8 cellular contexts compared by ENCODE assay signal in genomic region chr14:70358631-70359030, GRCh38. TPM values are rescaled to one million over a fixed set of nuclear protein-coding genes. Genes with fewer than 3 reads are reported as not detected.
DNase-seq lines count a peak whose midpoint lies in the region; ATAC-seq, FAIRE-seq and TF ChIP-seq lines count a peak whose summit lies in the region.

No MANE protein-coding gene starts in this region.

- no peak for TF ChIP-seq EP300 in HepG2 (IDR thresholded peaks at IDR 0.05; ENCODE audit: low read depth in 2 of 2, low read length in 2 of 2)
- TF ChIP-seq EP300 in HepG2 (CRISPR knock-in tag; IDR thresholded peaks at IDR 0.05; ENCODE audit: borderline replicate concordance), result no peak
- no peak for TF ChIP-seq EP300 in upper lobe of left lung (IDR thresholded peaks at IDR 0.05)

- H3K4me3 ChIP-seq in ascending aorta (peak overlapping the region; percentile 74 to 75), HepG2 (replicated peaks in 1 of 3; ENCODE audit: insufficient read depth in 1 of 3, low read depth in 2 of 3, low read length in 3 of 3) (peak overlapping the region; percentile 74 to 93 (median 89)), upper lobe of left lung (peak overlapping the region; percentile 57 to 82 (median 71))

- ATAC-seq in HepG2, result peak; percentile 16; the same call in 1 of the 3 replicates
- no peak for ATAC-seq in upper lobe of left lung (ENCODE audit: low FRiP score in 2 of 2)
- ATAC-seq in HG03460 (IDR thresholded peaks at IDR 0.05; ENCODE audit: unreplicated experiment), result no peak
- no peak for ATAC-seq in HG03442 (IDR thresholded peaks at IDR 0.05; ENCODE audit: unreplicated experiment)

- peaks cover 9% of the 10 kb centered on the region for H3K27me3 Mint-ChIP-seq in activated naive CD4-positive, alpha-beta T cell treated with anti-CD3 and anti-CD28 coated beads, Interleukin-2, amount 10 ng/mL, durations not matched to agents 7 days and 5 days

- DNase-seq in activated naive CD4-positive, alpha-beta T cell treated with anti-CD3 and anti-CD28 coated beads, Interleukin-2, amount 10 ng/mL, durations not matched to agents 7 days and 5 days, result no peak
- no peak for DNase-seq in activated naive CD4-positive, alpha-beta T cell (lab: John Stamatoyannopoulos, UW)
- DNase-seq in ascending aorta (ENCODE audit: low spot score in 2 of 2) (no peak), HepG2 (ENCODE audit: low spot score) (no peak), upper lobe of left lung (no peak), NCI-H2029 (lab: John Stamatoyannopoulos, UW) (no peak)

- H3K4me2 ChIP-seq in HepG2 (ENCODE audit: low read depth, low read length), result peak overlapping the region; percentile 77

- peaks cover 11% of the 10 kb centered on the region for H3K9me3 Mint-ChIP-seq in activated naive CD4-positive, alpha-beta T cell treated with anti-CD3 and anti-CD28 coated beads, Interleukin-2, amount 10 ng/mL, durations not matched to agents 7 days and 5 days

- peaks cover 33% of the 10 kb centered on the region for H3K4me1 Mint-ChIP-seq in activated naive CD4-positive, alpha-beta T cell treated with anti-CD3 and anti-CD28 coated beads, Interleukin-2, amount 10 ng/mL, durations not matched to agents 7 days and 5 days

- H3K27ac ChIP-seq in ascending aorta (peak overlapping the region; percentile 77 to 86), HepG2 (ENCODE audit: extremely low read length, insufficient read depth, low read length) (peak overlapping the region; percentile 85), upper lobe of left lung (peak overlapping the region in 3 of 4 donors; percentile 75 to 87 (median 80))

- peak overlapping the region; percentile 87 for H3K9ac ChIP-seq in HepG2 (ENCODE audit: insufficient read depth, low read depth, low read length)

- POLR2A ChIA-PET in HepG2 (lab: Yijun Ruan, JAX), result interaction anchor here (0.8 to 2.0 kb wide), 4 partner anchors 9 to 1208 kb away, joined by 3 to 9 read pairs (median 4); partner anchors contain the start of gene EXD2

- 17% methylated on average over 5 of the region's 5 CpGs for WGBS in HepG2 (ENCODE audit: low lambda C conversion rate)
- 30 to 31% methylated on average over 5 of the region's 5 CpGs for WGBS in upper lobe of left lung, 2 donors

- no peak overlapping the region for H2AFZ ChIP-seq in HepG2 (ENCODE audit: low read length)

- 0 out of 2 replicates have a peak, but pooled peaks cover 2% of the 10 kb centered on the region for H4K20me1 ChIP-seq in HepG2 (ENCODE audit: insufficient read depth, low read length)

- H3K27ac Mint-ChIP-seq in activated naive CD4-positive, alpha-beta T cell treated with anti-CD3 and anti-CD28 coated beads, Interleukin-2, amount 10 ng/mL, durations not matched to agents 7 days and 5 days, result peak overlapping the region; percentile 88

- H3K9me3 ChIP-seq in ascending aorta (no peaks in the 10 kb centered on the region), HepG2 (ENCODE audit: low read length) (no peaks in the 10 kb centered on the region), upper lobe of left lung (no peaks in the 10 kb centered on the region)

- FAIRE-seq in HepG2 (lab: Jason Lieb, UNC), result no peak

- TF ChIP-seq RAD21 in HepG2 (CRISPR knock-in tag; IDR thresholded peaks at IDR 0.05), result no peak

- H3K4me3 Mint-ChIP-seq in activated naive CD4-positive, alpha-beta T cell treated with anti-CD3 and anti-CD28 coated beads, Interleukin-2, amount 10 ng/mL, durations not matched to agents 7 days and 5 days, result peak overlapping the region; percentile 99

- peaks cover 24% of the 10 kb centered on the region for H3K36me3 Mint-ChIP-seq in activated naive CD4-positive, alpha-beta T cell treated with anti-CD3 and anti-CD28 coated beads, Interleukin-2, amount 10 ng/mL, durations not matched to agents 7 days and 5 days

- H3K36me3 ChIP-seq in ascending aorta (no peaks in the 10 kb centered on the region), HepG2 (replicated peaks in 1 of 2; ENCODE audit: control insufficient read depth in 1 of 2, insufficient read depth in 2 of 2, low read length in 2 of 2) (no peaks in the 10 kb centered on the region), upper lobe of left lung (no peaks in the 10 kb centered on the region)

- BruUV-seq in HepG2 (replicated peaks; lab: Mats Ljungman, UMichigan), result no TSS peak

- TF ChIP-seq POLR2A in HepG2 (IDR thresholded peaks at IDR 0.05; ENCODE audit: insufficient read depth in 1 of 2, low read depth in 2 of 2, low read length in 2 of 2) (no peak), upper lobe of left lung (IDR thresholded peaks at IDR 0.05) (no peak)

- H3K79me2 ChIP-seq in HepG2 (ENCODE audit: insufficient read depth, low read length), result peaks cover 58% of the 10 kb centered on the region

- in situ Hi-C loops in HepG2 (cut with HindIII; ENCODE audit: extremely low pct_ligation_motif_present, low pct_unique_long_range_greater_than_20kb), result no loop called here

- no peak for TF ChIP-seq CTCF in ascending aorta (IDR thresholded peaks at IDR 0.05)
- TF ChIP-seq CTCF in HepG2 (CRISPR knock-in tag; IDR thresholded peaks at IDR 0.05), result no peak
- no peak for TF ChIP-seq CTCF in upper lobe of left lung (IDR thresholded peaks at IDR 0.05)

- intact Hi-C loops in ascending aorta (cut with DNase I) (loop anchor here (1.0 kb wide), 1 partner anchor 242 kb away; the partner anchor contains the start of gene MED6), HepG2 (cut with micrococcal nuclease; ENCODE audit: unreplicated experiment) (loop anchor here (1.0 to 2.0 kb wide), 2 partner anchors 40 to 210 kb away; no protein-coding TSS in a partner anchor)

- CTCF ChIA-PET in activated naive CD4-positive, alpha-beta T cell treated with anti-CD3 and anti-CD28 coated beads, Interleukin-2, amount 10 ng/mL, durations not matched to agents 7 days and 5 days (lab: Charles Lee), result interaction anchor here (1.0 to 1.3 kb wide), 2 partner anchors 209 to 460 kb away, joined by 3 to 8 read pairs; no protein-coding TSS in a partner anchor
- CTCF ChIA-PET in HepG2 (lab: Yijun Ruan, JAX; ENCODE audit: low intra/inter-chr PET ratio, low total read pairs), result no interaction called here

- H3K27me3 ChIP-seq in ascending aorta (no peaks in the 10 kb centered on the region), HepG2 (ENCODE audit: control insufficient read depth in 1 of 2, insufficient read depth in 2 of 2, low read length in 2 of 2) (no peaks in the 10 kb centered on the region; a peak in 2 of 5 replicates), upper lobe of left lung (no peaks in the 10 kb centered on the region)

- H3K4me1 ChIP-seq in ascending aorta (no peaks in the 10 kb centered on the region), HepG2 (ENCODE audit: insufficient read depth, low read length) (peaks cover 32% of the 10 kb centered on the region), upper lobe of left lung (peaks cover 5 to 15% (median 12%) of the 10 kb centered on the region in 4 donors)

RNA-seq across cellular contexts. Expression of gene COX16, which starts 0.9 kb away (rescaled TPM):
- total RNA-seq in ascending aorta, result 13.4 TPM
- 71.0 and 88.1 TPM in 2 replicates for total RNA-seq in HepG2 (2016; rRNA removed; fragmentation: Illumina TruSeq; extraction: Trizol)
- total RNA-seq in HepG2 (2016; cell fraction: cytosol; rRNA removed; fragmentation: Illumina TruSeq; extraction: Trizol; ENCODE audit: low read depth), result 21.2 and 25.8 TPM in 2 replicates
- total RNA-seq in HepG2 (2016; cell fraction: insoluble cytoplasmic fraction; rRNA removed; fragmentation: Illumina TruSeq; extraction: Trizol), result 70.6 and 92.4 TPM in 2 replicates
- 56.3 and 58.4 TPM in 2 replicates for total RNA-seq in HepG2 (2016; cell fraction: membrane; rRNA removed; fragmentation: Illumina TruSeq; extraction: Trizol)
- 33.5 and 36.8 TPM in 2 replicates for total RNA-seq in HepG2 (2016; cell fraction: nucleus; rRNA removed; fragmentation: Illumina TruSeq; extraction: Trizol)
- polyA plus RNA-seq in HepG2 (2011; rRNA removed), result 12.3 and 13.5 TPM in 2 replicates
- 6.0 and 8.8 TPM in 2 replicates for polyA plus RNA-seq in HepG2 (2011; cell fraction: cytosol; rRNA removed)
- polyA plus RNA-seq in HepG2 (2011; cell fraction: nucleus; rRNA removed), result 2.6 and 3.9 TPM in 2 replicates
- polyA plus RNA-seq in HepG2 (2012), result 24.1 and 48.8 TPM in 2 replicates
- 24.6 and 28.2 TPM in 2 replicates for polyA plus RNA-seq in HepG2 (2016; cell fraction: cytosol; fragmentation: Illumina TruSeq; extraction: Trizol; ENCODE audit: low read depth)
- 93.9 and 95.1 TPM in 2 replicates for polyA plus RNA-seq in HepG2 (2016; cell fraction: insoluble cytoplasmic fraction; fragmentation: Illumina TruSeq; extraction: Trizol; ENCODE audit: low read depth)
- 50.5 and 50.6 TPM in 2 replicates for polyA plus RNA-seq in HepG2 (2016; cell fraction: membrane; fragmentation: Illumina TruSeq; extraction: Trizol; ENCODE audit: low read depth)
- polyA plus RNA-seq in HepG2 (2016; cell fraction: nucleus; fragmentation: Illumina TruSeq; extraction: Trizol; ENCODE audit: insufficient read depth, low read depth), result 57.4 and 64.1 TPM in 2 replicates
- 2.7 and 10.9 TPM in 2 replicates for polyA minus RNA-seq in HepG2 (2011; rRNA and poly(A)+ RNA removed; ENCODE audit: low replicate concordance)
- polyA minus RNA-seq in HepG2 (2011; cell fraction: cytosol; rRNA and poly(A)+ RNA removed), result 6.0 and 6.7 TPM in 2 replicates
- 14.5 and 15.2 TPM in 2 replicates for polyA minus RNA-seq in HepG2 (2011; cell fraction: nucleus; rRNA and poly(A)+ RNA removed)
- 10 to 100 TPM in 5 of 6 donors, 1 to 10 TPM in 1; 9.4 to 24.0 (median 22.4) TPM for total RNA-seq in upper lobe of left lung

RNA-seq across cellular contexts. Expression of gene SYNJ2BP, which starts 58.3 kb away (rescaled TPM):
- 8.8 TPM for total RNA-seq in ascending aorta
- 28.6 and 43.9 TPM in 2 replicates for total RNA-seq in HepG2 (2016; rRNA removed; fragmentation: Illumina TruSeq; extraction: Trizol)
- total RNA-seq in HepG2 (2016; cell fraction: cytosol; rRNA removed; fragmentation: Illumina TruSeq; extraction: Trizol; ENCODE audit: low read depth), result 2.5 and 4.3 TPM in 2 replicates
- total RNA-seq in HepG2 (2016; cell fraction: insoluble cytoplasmic fraction; rRNA removed; fragmentation: Illumina TruSeq; extraction: Trizol), result 27.8 and 46.0 TPM in 2 replicates
- 9.0 and 9.8 TPM in 2 replicates for total RNA-seq in HepG2 (2016; cell fraction: membrane; rRNA removed; fragmentation: Illumina TruSeq; extraction: Trizol)
- total RNA-seq in HepG2 (2016; cell fraction: nucleus; rRNA removed; fragmentation: Illumina TruSeq; extraction: Trizol), result 13.8 and 15.9 TPM in 2 replicates
- polyA plus RNA-seq in HepG2 (2011; rRNA removed), result 17.0 and 18.1 TPM in 2 replicates
- polyA plus RNA-seq in HepG2 (2011; cell fraction: cytosol; rRNA removed), result 6.8 and 10.7 TPM in 2 replicates
- polyA plus RNA-seq in HepG2 (2011; cell fraction: nucleus; rRNA removed), result 4.1 and 7.5 TPM in 2 replicates
- polyA plus RNA-seq in HepG2 (2012), result 10.7 and 11.6 TPM in 2 replicates
- 3.7 TPM in 2 replicates for polyA plus RNA-seq in HepG2 (2016; cell fraction: cytosol; fragmentation: Illumina TruSeq; extraction: Trizol; ENCODE audit: low read depth)
- 21.9 and 26.4 TPM in 2 replicates for polyA plus RNA-seq in HepG2 (2016; cell fraction: insoluble cytoplasmic fraction; fragmentation: Illumina TruSeq; extraction: Trizol; ENCODE audit: low read depth)
- 3.8 and 6.2 TPM in 2 replicates for polyA plus RNA-seq in HepG2 (2016; cell fraction: membrane; fragmentation: Illumina TruSeq; extraction: Trizol; ENCODE audit: low read depth)
- polyA plus RNA-seq in HepG2 (2016; cell fraction: nucleus; fragmentation: Illumina TruSeq; extraction: Trizol; ENCODE audit: insufficient read depth, low read depth), result 17.4 and 17.6 TPM in 2 replicates
- 5.4 and 9.4 TPM in 2 replicates for polyA minus RNA-seq in HepG2 (2011; rRNA and poly(A)+ RNA removed; ENCODE audit: low replicate concordance)
- 6.5 and 12.6 TPM in 2 replicates for polyA minus RNA-seq in HepG2 (2011; cell fraction: cytosol; rRNA and poly(A)+ RNA removed)
- 10.3 and 14.4 TPM in 2 replicates for polyA minus RNA-seq in HepG2 (2011; cell fraction: nucleus; rRNA and poly(A)+ RNA removed)
- 10 to 100 TPM in 5 of 6 donors, 1 to 10 TPM in 1; 9.4 to 29.7 (median 22.8) TPM for total RNA-seq in upper lobe of left lung
